Comparison of ENCODE assay signal across 12 cellular contexts in genomic region chr18:8525692-8526091, GRCh38.
DNase-seq lines count a peak whose midpoint lies in the region; ATAC-seq and TF ChIP-seq lines count a peak whose summit lies in the region.
"Had no signal": no experiment of that assay in that cellular context is flagged by ENCODE, and none has a peak within 500 bp of the region (broad histone marks: within the 10 kb centered on the region; RNA-seq: fewer than 3 reads in every experiment).

No MANE protein-coding gene starts in this region.

- H3K4me2 ChIP-seq in OCI-LY3 (ENCODE audit: low read length) = no peak overlapping the region

- H2AFZ ChIP-seq in OCI-LY3 (ENCODE audit: low read depth, low read length) = no peak overlapping the region

- peaks cover 8% of the 10 kb centered on the region for H3K27me3 ChIP-seq in BJ (ENCODE audit: control insufficient read depth, insufficient read depth, low read length)
- peaks cover 21% of the 10 kb centered on the region; the same call in 1 of the 2 replicates for H3K27me3 ChIP-seq in OCI-LY3 (ENCODE audit: low read depth, low read length)
- H3K27me3 ChIP-seq in iPS DF 6.9 (ENCODE audit: control insufficient read depth, insufficient read depth, low read length) = no peaks in the 10 kb centered on the region
- no peaks in the 10 kb centered on the region for H3K27me3 ChIP-seq in MG63
- peaks cover 18% of the 10 kb centered on the region for H3K27me3 ChIP-seq in CD4-positive, alpha-beta T cell (ENCODE audit: control insufficient read depth, insufficient read depth, low read length)

- no peaks in the 10 kb centered on the region for H3K36me3 Mint-ChIP-seq in CD4-positive, alpha-beta T cell (ENCODE audit: low read depth)

- intact Hi-C loops in CD4-positive, alpha-beta T cell (cut with DNase I, micrococcal nuclease) = no loop called here

- H3K79me2 ChIP-seq in OCI-LY3 (ENCODE audit: low read length) = no peaks in the 10 kb centered on the region

- no peaks in the 10 kb centered on the region for H4K20me1 ChIP-seq in OCI-LY3 (ENCODE audit: insufficient read depth, low read length)

- no peak overlapping the region for H3K9ac ChIP-seq in OCI-LY3 (ENCODE audit: low read length)

- whole genome bisulfite sequencing in iPS DF 6.9 (ENCODE audit: insufficient coverage, insufficient read length) = no CpG with 5 or more reads among the region's 6 CpGs

- no peak overlapping the region for H3K4me3 Mint-ChIP-seq in CD4-positive, alpha-beta T cell

- H3K4me1 ChIP-seq in OCI-LY3 (ENCODE audit: low read length) (no peaks in the 10 kb centered on the region), iPS DF 6.9 (ENCODE audit: control insufficient read depth, insufficient read depth, low read length) (no peaks in the 10 kb centered on the region; the same call in 1 of the 2 replicates)

- CTCF ChIA-PET in BJ (lab: Yijun Ruan, JAX) = no interaction called here
- CTCF ChIA-PET in CD4-positive, alpha-beta T cell (lab: Charles Lee) = no interaction called here

- no peak for ATAC-seq in CD4-positive, alpha-beta T cell (ENCODE audit: poor library complexity)
- ATAC-seq: mucosa of descending colon had no signal

- H3K4me1 Mint-ChIP-seq in CD4-positive, alpha-beta T cell (ENCODE audit: low read depth) = no peaks in the 10 kb centered on the region

- H3K4me3 ChIP-seq in BJ (ENCODE audit: low read depth, low read length) = no peak overlapping the region
- no peak overlapping the region for H3K4me3 ChIP-seq in GM12865 (ENCODE audit: low read depth, low read length)
- H3K4me3 ChIP-seq in OCI-LY3 (ENCODE audit: low read length) = no peak overlapping the region
- no peak overlapping the region for H3K4me3 ChIP-seq in iPS DF 6.9 (ENCODE audit: low read length)
- H3K4me3 ChIP-seq in MG63 = no peak overlapping the region
- H3K4me3 ChIP-seq: coronary artery, mucosa of descending colon had no signal

- no peak overlapping the region for H3K27ac Mint-ChIP-seq in CD4-positive, alpha-beta T cell

- H3K9me3 Mint-ChIP-seq in CD4-positive, alpha-beta T cell = peaks cover 5% of the 10 kb centered on the region

- H3K27me3 Mint-ChIP-seq in CD4-positive, alpha-beta T cell = peaks cover 51% of the 10 kb centered on the region

- H3K36me3 ChIP-seq in BJ (ENCODE audit: control insufficient read depth, insufficient read depth, low read length) (no peaks in the 10 kb centered on the region), OCI-LY3 (replicated peaks; ENCODE audit: low read depth, low read length) (no peaks in the 10 kb centered on the region), iPS DF 6.9 (ENCODE audit: control insufficient read depth, insufficient read depth, low read length) (no peaks in the 10 kb centered on the region), MG63 (no peaks in the 10 kb centered on the region)

- TF ChIP-seq CTCF in BJ (IDR thresholded peaks at IDR 0.05; ENCODE audit: insufficient read depth, low read depth, low read length) (peak; percentile 17; the same call in 1 of the 2 replicates), GM12865 (IDR thresholded peaks at IDR 0.05; ENCODE audit: insufficient read depth, low read depth, low read length, missing control alignments) (peak; percentile 19), OCI-LY3 (IDR thresholded peaks at IDR 0.05; ENCODE audit: low read depth, low read length) (peak; percentile 25; the same call in 1 of the 2 replicates)
- no peak for TF ChIP-seq CTCF in CD4-positive, alpha-beta T cell (IDR thresholded peaks at IDR 0.05)

- no peak for DNase-seq in BJ (ENCODE audit: low read depth)
- DNase-seq in GM12865 (ENCODE audit: low read depth) = no peak
- peak; percentile 25 for DNase-seq in iPS DF 6.9 (ENCODE audit: low read depth, low spot score)
- no peak for DNase-seq in MG63
- no peak for DNase-seq in CD4-positive, alpha-beta T cell
- DNase-seq in NCI-H1694 treated with DMSO at 0.1 percent for 48 hours (lab: John Stamatoyannopoulos, UW) = no peak
- DNase-seq in NCI-H345 (lab: John Stamatoyannopoulos, UW) = no peak
- DNase-seq: activated naive CD4-positive, alpha-beta T cell treated with anti-CD3 and anti-CD28 coated beads, Interleukin-2, amount 50 U/mL, for 16 hours; mucosa of descending colon; NCI-H1092 had no signal

- H3K27ac ChIP-seq in OCI-LY3 (ENCODE audit: low read length) (no peak overlapping the region), iPS DF 6.9 (ENCODE audit: low read length) (no peak overlapping the region)
- no peak overlapping the region for H3K27ac ChIP-seq in CD4-positive, alpha-beta T cell (ENCODE audit: low read depth, low read length)
- H3K27ac ChIP-seq: coronary artery had no signal

- POLR2A ChIA-PET in BJ (lab: Charles Lee) = no interaction called here
- POLR2A ChIA-PET in CD4-positive, alpha-beta T cell (lab: Charles Lee) = no interaction called here

- H3K9me3 ChIP-seq in OCI-LY3 (ENCODE audit: insufficient read depth, low read length) (no peaks in the 10 kb centered on the region), iPS DF 6.9 (ENCODE audit: control insufficient read depth, insufficient read depth, low read length) (no peaks in the 10 kb centered on the region), MG63 (peaks cover 7% of the 10 kb centered on the region)
- H3K9me3 ChIP-seq in CD4-positive, alpha-beta T cell (ENCODE audit: control insufficient read depth, low read length) = peaks cover 13% of the 10 kb centered on the region
